ENCODE assay signal across 18 cellular contexts in genomic region chr18:73670536-73670935, GRCh38.
A peak's percentile ranks its signal among the peaks of the same experiment; 100 is the strongest.
DNase-seq lines count a peak whose midpoint lies in the region; ATAC-seq, FAIRE-seq and TF ChIP-seq lines count a peak whose summit lies in the region.
"Had no signal": no experiment of that assay in that cellular context is flagged by ENCODE, and none has a peak within 500 bp of the region (broad histone marks: within the 10 kb centered on the region; RNA-seq: fewer than 3 reads in every experiment).

No MANE protein-coding gene starts in this region.

- no peaks in the 10 kb centered on the region for H3K36me3 ChIP-seq in GM12878 (ENCODE audit: control insufficient read depth in 2 of 2, insufficient read depth in 2 of 2, low read length in 1 of 2)
- H3K36me3 ChIP-seq in osteoblast (ENCODE audit: insufficient read depth, low read length) = no peaks in the 10 kb centered on the region

- intact Hi-C loops in GM12878 (cut with micrococcal nuclease; ENCODE audit: unreplicated experiment) = no loop called here

- SMC1A ChIA-PET in GM12878 (lab: Charles Lee; ENCODE audit: uncharacterized antibody, unreplicated experiment) = no interaction called here

- CTCF ChIA-PET in GM12878 (lab: Yijun Ruan, JAX) = no interaction called here

- 2% methylated on average over 5 of the region's 5 CpGs for WGBS in GM12878 (ENCODE audit: insufficient coverage, insufficient replicate concordance, low lambda C conversion rate, missing lambda C conversion rate)

- peaks cover 6% of the 10 kb centered on the region for H3K9me3 Mint-ChIP-seq in nephron progenitor cell

- ATAC-seq in GM18511 (IDR thresholded peaks at IDR 0.05; ENCODE audit: unreplicated experiment) (peak; percentile 72), GM21447 (IDR thresholded peaks at IDR 0.05; ENCODE audit: unreplicated experiment) (peak; percentile 58), HG03442 (IDR thresholded peaks at IDR 0.05; ENCODE audit: unreplicated experiment) (peak; percentile 58), GM12878 (no peak)
- ATAC-seq: activated CD8-positive, alpha-beta memory T cell treated with anti-CD3 and anti-CD28 coated beads, Interleukin-2, amount 10 ng/mL, durations not matched to agents 7 days and 5 days; natural killer cell treated with Interleukin-12 subunit alpha and Interleukin-12 subunit beta and Interleukin-15 and Interleukin-18, amount 100 ng/mL, for 72 hours; T-helper 17 cell had no signal

- H3K4me3 Mint-ChIP-seq in nephron progenitor cell = no peak overlapping the region
- H3K4me3 Mint-ChIP-seq: activated CD8-positive, alpha-beta memory T cell treated with anti-CD3 and anti-CD28 coated beads, Interleukin-2, amount 10 ng/mL, durations not matched to agents 7 days and 5 days; memory B cell; natural killer cell treated with Interleukin-12 subunit alpha and Interleukin-12 subunit beta and Interleukin-15 and Interleukin-18, amount 100 ng/mL, for 72 hours; T-helper 17 cell had no signal

- H3K27ac ChIP-seq in GM12878 (ENCODE audit: control insufficient read depth, insufficient read depth) (no peak overlapping the region), osteoblast (ENCODE audit: low read depth, low read length) (no peak overlapping the region)

- no peak for FAIRE-seq in GM12878 (lab: Jason Lieb, UNC)
- FAIRE-seq: GM18507 had no signal

- RAD21 ChIA-PET in GM12878 (lab: Charles Lee; ENCODE audit: unreplicated experiment) = no interaction called here

- H4K20me1 ChIP-seq in GM12878 (ENCODE audit: control insufficient read depth, insufficient read depth) (no peaks in the 10 kb centered on the region), osteoblast (ENCODE audit: insufficient read depth, low read length) (no peaks in the 10 kb centered on the region)

- in situ Hi-C loops in GM12878 (cut with MboI) = no loop called here

- no peak overlapping the region for H3K9ac ChIP-seq in GM12878 (ENCODE audit: control insufficient read depth, insufficient read depth, low read length)

- no peak for TF ChIP-seq RAD21 in GM12878 (IDR thresholded peaks at IDR 0.05; ENCODE audit: insufficient read depth, low read depth, low read length)

- no peak for TF ChIP-seq CTCF in GM12878 (IDR thresholded peaks at IDR 0.05 in 2 of 3, conservative IDR thresholded peaks at IDR 0.05 in 1 of 3; ENCODE audit: control insufficient read depth in 2 of 3, extremely low read depth in 1 of 3, insufficient read depth in 1 of 3, low read depth in 3 of 3, low read length in 3 of 3)
- no peak for TF ChIP-seq CTCF in osteoblast (IDR thresholded peaks at IDR 0.05; ENCODE audit: extremely low read depth, low read depth, low read length)
- TF ChIP-seq CTCF in nephron progenitor cell (IDR thresholded peaks at IDR 0.05) = no peak

- H3K36me3 Mint-ChIP-seq in nephron progenitor cell (ENCODE audit: low read depth) = no peaks in the 10 kb centered on the region
- H3K36me3 Mint-ChIP-seq: activated CD8-positive, alpha-beta memory T cell treated with anti-CD3 and anti-CD28 coated beads, Interleukin-2, amount 10 ng/mL, durations not matched to agents 7 days and 5 days; memory B cell; natural killer cell treated with Interleukin-12 subunit alpha and Interleukin-12 subunit beta and Interleukin-15 and Interleukin-18, amount 100 ng/mL, for 72 hours had no signal

- POLR2A ChIA-PET in GM12878 (lab: Charles Lee) = no interaction called here

- H2AFZ ChIP-seq in GM12878 (ENCODE audit: control insufficient read depth, low read depth, low read length) = no peak overlapping the region
- H2AFZ ChIP-seq in osteoblast (ENCODE audit: low read length) = no peak overlapping the region

- no peak for TF ChIP-seq EP300 in GM12878 (IDR thresholded peaks at IDR 0.05; ENCODE audit: borderline replicate concordance in 1 of 2, control insufficient read depth in 1 of 2, low read depth in 2 of 2, low read length in 2 of 2)

- peaks cover 52% of the 10 kb centered on the region for H3K4me1 Mint-ChIP-seq in nephron progenitor cell
- H3K4me1 Mint-ChIP-seq: activated CD8-positive, alpha-beta memory T cell treated with anti-CD3 and anti-CD28 coated beads, Interleukin-2, amount 10 ng/mL, durations not matched to agents 7 days and 5 days; memory B cell; T-helper 17 cell had no signal

- no peaks in the 10 kb centered on the region; the same call in 1 of the 2 replicates for H3K4me1 ChIP-seq in GM12878 (ENCODE audit: control insufficient read depth, insufficient read depth, low read length)
- H3K4me1 ChIP-seq in osteoblast (ENCODE audit: insufficient read depth, low read length) = peaks cover 6% of the 10 kb centered on the region

- H3K27ac Mint-ChIP-seq in nephron progenitor cell = no peak overlapping the region
- H3K27ac Mint-ChIP-seq: activated CD8-positive, alpha-beta memory T cell treated with anti-CD3 and anti-CD28 coated beads, Interleukin-2, amount 10 ng/mL, durations not matched to agents 7 days and 5 days; memory B cell; natural killer cell treated with Interleukin-12 subunit alpha and Interleukin-12 subunit beta and Interleukin-15 and Interleukin-18, amount 100 ng/mL, for 72 hours; T-helper 17 cell had no signal

- H3K4me2 ChIP-seq in GM12878 (ENCODE audit: control insufficient read depth, insufficient read depth) (no peak overlapping the region), osteoblast (ENCODE audit: insufficient read depth, low read length) (no peak overlapping the region)

- no TSS peak for BruUV-seq in GM12878 (replicated peaks; lab: Mats Ljungman, UMichigan)

- H3K4me3 ChIP-seq in GM12878 = no peak overlapping the region
- H3K4me3 ChIP-seq in osteoblast (ENCODE audit: insufficient read depth, low read length) = no peak overlapping the region

- peaks cover 8% of the 10 kb centered on the region for H3K27me3 Mint-ChIP-seq in nephron progenitor cell (ENCODE audit: low read depth, poor library complexity)
- H3K27me3 Mint-ChIP-seq: activated CD8-positive, alpha-beta memory T cell treated with anti-CD3 and anti-CD28 coated beads, Interleukin-2, amount 10 ng/mL, durations not matched to agents 7 days and 5 days; memory B cell; natural killer cell treated with Interleukin-12 subunit alpha and Interleukin-12 subunit beta and Interleukin-15 and Interleukin-18, amount 100 ng/mL, for 72 hours; T-helper 17 cell had no signal

- H3K27me3 ChIP-seq in GM12878 (replicated peaks in 1 of 2; ENCODE audit: control insufficient read depth in 2 of 2, insufficient read depth in 2 of 2, low read length in 1 of 2) (no peaks in the 10 kb centered on the region; a peak in 1 of 4 replicates), osteoblast (ENCODE audit: insufficient read depth, low read length) (no peaks in the 10 kb centered on the region)

- H3K79me2 ChIP-seq in GM12878 (ENCODE audit: control insufficient read depth, insufficient read depth, low read length) (no peaks in the 10 kb centered on the region), osteoblast (ENCODE audit: insufficient read depth, low read length) (no peaks in the 10 kb centered on the region)

- TF ChIP-seq POLR2A in GM12878 (IDR thresholded peaks at IDR 0.05; ENCODE audit: low read depth, low read length) = no peak

- H3K9me3 ChIP-seq in GM12878 (replicated peaks; ENCODE audit: control insufficient read depth, insufficient read depth, low read length) (no peaks in the 10 kb centered on the region), osteoblast (ENCODE audit: low read depth, low read length) (no peaks in the 10 kb centered on the region)

- DNase-seq in GM12878 (ENCODE audit: low read depth, low spot score) (no peak), osteoblast (ENCODE audit: insufficient read length, low spot score, missing footprints) (no peak), hypothalamus (lab: John Stamatoyannopoulos, UW) (no peak), RPMI8226 (no peak), nephron progenitor cell (no peak)
- DNase-seq: activated CD4-positive, CD25-positive, alpha-beta regulatory T cell; activated CD8-positive, alpha-beta memory T cell treated with anti-CD3 and anti-CD28 coated beads, Interleukin-2, amount 10 ng/mL, durations not matched to agents 7 days and 5 days; erythroblast; NCI-H1105; SHP77; substantia nigra; T-helper 17 cell had no signal

TF ChIP-seq in GM12878, 131 proteins besides CTCF, POLR2A, EP300 and RAD21 (continues in another document):
- no peak for TF ChIP-seq ZBTB11 (CRISPR knock-in tag; IDR thresholded peaks at IDR 0.05)
- TF ChIP-seq MEF2A (IDR thresholded peaks at IDR 0.05; ENCODE audit: insufficient read depth, low read depth, low read length) = 0 out of 2 replicates have a peak, but pooled peaks have one; percentile 35
- TF ChIP-seq PAX8 (IDR thresholded peaks at IDR 0.05) = no peak
- no peak for TF ChIP-seq SMC3 (IDR thresholded peaks at IDR 0.05; ENCODE audit: borderline replicate concordance, low read length)
- peak; percentile 52; the same call in 1 of the 2 replicates for TF ChIP-seq CREM (IDR thresholded peaks at IDR 0.05; ENCODE audit: low read depth)
- no peak for TF ChIP-seq ETV6 (conservative IDR thresholded peaks at IDR 0.05 in 1 of 2, IDR thresholded peaks at IDR 0.05 in 1 of 2; ENCODE audit: borderline replicate concordance in 1 of 2, low read depth in 1 of 2)
- no peak for TF ChIP-seq ATF7 (IDR thresholded peaks at IDR 0.05; ENCODE audit: low read depth)
- no peak; a peak in 2 of 4 replicates for TF ChIP-seq IKZF2 (IDR thresholded peaks at IDR 0.05)
- TF ChIP-seq TARDBP (IDR thresholded peaks at IDR 0.05; ENCODE audit: borderline replicate concordance) = no peak
